In genomic region chr16:81873843-81874752, GRCh38 we compare ENCODE assay signal across 8 cellular contexts.
DNase-seq lines count a peak whose midpoint lies in the region; ATAC-seq, FAIRE-seq and TF ChIP-seq lines count a peak whose summit lies in the region.

No MANE protein-coding gene starts in this region.

- peak overlapping the region; percentile 58 to 84 (median 69) for H3K4me3 Mint-ChIP-seq in immature natural killer cell

- H3K9ac ChIP-seq in adipocyte (ENCODE audit: low read length), result no peak overlapping the region

- H3K36me3 Mint-ChIP-seq in immature natural killer cell, result peaks cover 8 to 41% (median 9%) of the 10 kb centered on the region in 3 donors

- H3K4me3 ChIP-seq in RWPE2 (ENCODE audit: severe bottlenecking) (no peak overlapping the region), adipocyte (ENCODE audit: low read length) (no peak overlapping the region)

- TF ChIP-seq CTCF in RWPE2 (IDR thresholded peaks at IDR 0.05; ENCODE audit: poor library complexity, severe bottlenecking), result peak; percentile 92

- H3K9me3 Mint-ChIP-seq in immature natural killer cell, result no peaks in the 10 kb centered on the region

- H3K27ac ChIP-seq in RWPE2 (ENCODE audit: poor library complexity, severe bottlenecking), result no peak overlapping the region

- H3K27me3 ChIP-seq in RWPE2 (ENCODE audit: insufficient read depth, poor library complexity, severe bottlenecking), result no peaks in the 10 kb centered on the region
- H3K27me3 ChIP-seq in adipocyte (replicated peaks; ENCODE audit: control insufficient read depth, insufficient read depth, low read length), result peaks cover 21% of the 10 kb centered on the region

- no peak for TF ChIP-seq POLR2A in GM12891 (IDR thresholded peaks at IDR 0.05; ENCODE audit: low read depth, low read length)

- H3K36me3 ChIP-seq in RWPE2 (ENCODE audit: low read depth) (no peaks in the 10 kb centered on the region), adipocyte (ENCODE audit: control insufficient read depth, insufficient read depth, low read length, severe bottlenecking) (no peaks in the 10 kb centered on the region)

- H3K4me1 Mint-ChIP-seq in immature natural killer cell, result peaks cover 47 to 66% of the 10 kb centered on the region in 2 donors

- peak; percentile 72 for DNase-seq in AG08396 (ENCODE audit: low spot score)
- peak; percentile 44 for DNase-seq in GM12891 (ENCODE audit: insufficient read length, low spot score)
- DNase-seq in RWPE2 (ENCODE audit: low spot score), result no peak
- DNase-seq in adipocyte (ENCODE audit: low read depth), result peak; percentile 63
- peak; percentile 63 to 73 (median 68) for DNase-seq in immature natural killer cell
- peak; percentile 38 to 53 for DNase-seq in stimulated activated CD4-positive, alpha-beta T cell treated with anti-CD3 and anti-CD28 coated beads, Interleukin-4, amount 100 ng/mL, for 48 hours (ENCODE audit: low read depth in 2 of 2)
- DNase-seq in GOT3 (lab: John Stamatoyannopoulos, UW), result no peak

- no peaks in the 10 kb centered on the region for H3K4me1 ChIP-seq in RWPE2 (ENCODE audit: insufficient read depth, poor library complexity, severe bottlenecking)
- no peaks in the 10 kb centered on the region for H3K4me1 ChIP-seq in adipocyte (ENCODE audit: control insufficient read depth, insufficient read depth, low read length)

- H3K9me3 ChIP-seq in RWPE2 (ENCODE audit: severe bottlenecking) (no peaks in the 10 kb centered on the region), adipocyte (ENCODE audit: control insufficient read depth, low read length) (peaks cover 2% of the 10 kb centered on the region)

- FAIRE-seq in GM12891 (lab: Jason Lieb, UNC), result peak; percentile 69

- peak; percentile 74 for ATAC-seq in HG03280 (IDR thresholded peaks at IDR 0.05; ENCODE audit: unreplicated experiment)
- peak; percentile 90 for ATAC-seq in RWPE2 (ENCODE audit: low read depth)

- H3K27ac Mint-ChIP-seq in immature natural killer cell, result peak overlapping the region; percentile 59 to 93 (median 84)

- H3K27me3 Mint-ChIP-seq in immature natural killer cell (ENCODE audit: low read depth in 3 of 3), result peaks cover 0 to 4% (median 0%) of the 10 kb centered on the region in 3 donors

TF ChIP-seq in GM12891, 5 proteins besides CTCF, POLR2A, EP300 and RAD21:
- TF ChIP-seq PAX5 (IDR thresholded peaks at IDR 0.05; ENCODE audit: insufficient read depth, low read length, severe bottlenecking) (no peak), POLR2AphosphoS5 (IDR thresholded peaks at IDR 0.05; ENCODE audit: low read depth, low read length) (no peak), POU2F2 (IDR thresholded peaks at IDR 0.05; ENCODE audit: low read depth, low read length) (no peak)

Comparison
In these comparisons a context has a peak if more than half of its experiments do, and no peak if none do; other contexts are left out.
1. DNase-seq: peak in AG08396 (single experiment), GM12891 (single experiment), adipocyte (single experiment), immature natural killer cell (3 of 3) and stimulated activated CD4-positive, alpha-beta T cell treated with anti-CD3 and anti-CD28 coated beads, Interleukin-4, amount 100 ng/mL, for 48 hours (2 of 2); none in RWPE2 (single experiment) and GOT3 (single experiment).